Comparison of ENCODE assay signal across 8 cellular contexts in genomic region chr11:43944761-43945311, GRCh38.
A peak's percentile ranks its signal among the peaks of the same experiment; 100 is the strongest.
DNase-seq lines count a peak whose midpoint lies in the region; TF ChIP-seq lines count a peak whose summit lies in the region.

No MANE protein-coding gene starts in this region.

- H3K27ac ChIP-seq in VCaP: no peak overlapping the region

- TF ChIP-seq CTCF in GM12873 (IDR thresholded peaks at IDR 0.05; ENCODE audit: insufficient read depth, low read depth, low read length, missing control alignments) (peak; percentile 78), VCaP (conservative IDR thresholded peaks at IDR 0.05) (peak; percentile 93)

- DNase-seq in KBM-7 (peak; percentile 82), T47D (ENCODE audit: low read depth in 1 of 2, low spot score in 1 of 2) (peak; percentile 70 to 93), iris pigment epithelial cell (ENCODE audit: low read depth) (peak; percentile 40), NCI-H1092 (lab: John Stamatoyannopoulos, UW) (no peak), DMS153 treated with DMSO at 0.1 percent for 48 hours (lab: John Stamatoyannopoulos, UW; ENCODE audit: unreplicated experiment) (no peak)
- peak; percentile 73 for DNase-seq in stimulated activated CD4-positive, alpha-beta T cell treated with anti-CD3 and anti-CD28 coated beads, Interleukin-1b, Interleukin-23, amount 100 ng/mL, for 48 hours

- in situ Hi-C loops in KBM-7 (cut with MboI; ENCODE audit: low pct_unique_long_range_greater_than_20kb, low sequenced_read_pairs) (no loop called here), T47D (cut with HindIII; ENCODE audit: low pct_unique_long_range_greater_than_20kb, low sequenced_read_pairs) (no loop called here)

Comparison
In these comparisons a context has a peak if more than half of its experiments do, and no peak if none do; other contexts are left out.
1. DNase-seq: peak in KBM-7 (single experiment), T47D (2 of 2), iris pigment epithelial cell (single experiment) and stimulated activated CD4-positive, alpha-beta T cell treated with anti-CD3 and anti-CD28 coated beads, Interleukin-1b, Interleukin-23, amount 100 ng/mL, for 48 hours (single experiment); none in NCI-H1092 (single experiment) and DMS153 treated with DMSO at 0.1 percent for 48 hours (single experiment).